19 cellular contexts compared by ENCODE assay signal in genomic region chr12:64252708-64253107, GRCh38. TPM values are rescaled to one million over a fixed set of nuclear protein-coding genes. Genes with fewer than 3 reads are reported as not detected.
DNase-seq lines count a peak whose midpoint lies in the region; ATAC-seq lines count a peak whose summit lies in the region.
"Had no signal": no experiment of that assay in that cellular context is flagged by ENCODE, and none has a peak within 500 bp of the region (broad histone marks: within the 10 kb centered on the region; RNA-seq: fewer than 3 reads in every experiment).

No MANE protein-coding gene starts in this region.

- no peak overlapping the region for H2AK5ac ChIP-seq in mesenchymal stem cell (ENCODE audit: low read length, severe bottlenecking)

- no peak overlapping the region for H2BK120ac ChIP-seq in mesenchymal stem cell (ENCODE audit: low read depth, low read length)

- DNase-seq in Right ventricle myocardium inferior (ENCODE audit: missing footprints) (no peak), cardiac septum (ENCODE audit: low spot score) (no peak), epidermal melanocyte (ENCODE audit: insufficient read length, low spot score) (peak; percentile 24), mesenchymal stem cell (no peak), SW480 (ENCODE audit: low spot score) (no peak), NCI-H1930 (lab: John Stamatoyannopoulos, UW) (no peak)
- no peak for DNase-seq in activated CD4-positive, alpha-beta T cell treated with anti-CD3 and anti-CD28 coated beads, Interleukin-2, amount 50 U/mL, for 4 hours
- DNase-seq: ACHN; activated CD4-positive, alpha-beta T cell treated with anti-CD3 and anti-CD28 coated beads for 1 hour; DND-41; foreskin keratinocyte; left colon; NCI-H1436 treated with DMSO at 0.1 percent for 48 hours; NCI-H82; pancreas; stimulated activated CD4-positive, alpha-beta T cell treated with anti-CD3 and anti-CD28 coated beads, Interleukin-4, amount 100 ng/mL, for 24 hours had no signal

- H4K91ac ChIP-seq in mesenchymal stem cell (ENCODE audit: low read length): no peak overlapping the region

- peak overlapping the region; percentile 74 for H3K9ac ChIP-seq in mesenchymal stem cell (ENCODE audit: low read length)

- no peak overlapping the region for H2AFZ ChIP-seq in mesenchymal stem cell (ENCODE audit: low read depth, low read length)

- no peak overlapping the region for H3K4ac ChIP-seq in mesenchymal stem cell (ENCODE audit: low read depth in 1 of 2, low read length in 2 of 2)

- H3K4me3 ChIP-seq in mesenchymal stem cell (ENCODE audit: insufficient read depth in 1 of 2, low read depth in 1 of 2, low read length in 2 of 2): no peak overlapping the region
- H3K4me3 ChIP-seq: cardiac muscle cell, pancreas had no signal

- H4K8ac ChIP-seq in mesenchymal stem cell (ENCODE audit: low read length): no peak overlapping the region

- H3K14ac ChIP-seq in mesenchymal stem cell (ENCODE audit: low read length in 2 of 2): no peak overlapping the region

- H3K23ac ChIP-seq in mesenchymal stem cell (ENCODE audit: low read length in 2 of 2): no peak overlapping the region

- peak; percentile 87 for ATAC-seq in Right ventricle myocardium inferior
- no peak for ATAC-seq in GM21723 (IDR thresholded peaks at IDR 0.05; ENCODE audit: unreplicated experiment)
- ATAC-seq: foreskin keratinocyte, left colon had no signal

- H2BK12ac ChIP-seq in mesenchymal stem cell (ENCODE audit: low read length in 2 of 2): no peak overlapping the region

- H3K18ac ChIP-seq in mesenchymal stem cell (ENCODE audit: low read depth in 1 of 2, low read length in 2 of 2): no peak overlapping the region

- no peak overlapping the region for H3K4me2 ChIP-seq in mesenchymal stem cell (ENCODE audit: low read length, poor library complexity, severe bottlenecking)

- H3K4me1 ChIP-seq in mesenchymal stem cell (ENCODE audit: control insufficient read depth, insufficient read depth, low read depth, low read length): no peaks in the 10 kb centered on the region
- H3K4me1 ChIP-seq: foreskin keratinocyte, pancreas had no signal

- no peak overlapping the region for H2BK5ac ChIP-seq in mesenchymal stem cell (ENCODE audit: low read depth, low read length, poor library complexity, severe bottlenecking)

- H3K27me3 ChIP-seq in mesenchymal stem cell (ENCODE audit: control insufficient read depth in 1 of 2, insufficient read depth in 1 of 2, low read length in 2 of 2): no peaks in the 10 kb centered on the region
- H3K27me3 ChIP-seq: cardiac muscle cell, foreskin keratinocyte, pancreas had no signal

- H3K36me3 ChIP-seq in mesenchymal stem cell (ENCODE audit: control insufficient read depth in 1 of 2, insufficient read depth in 2 of 2, low read depth in 1 of 2, low read length in 2 of 2): no peaks in the 10 kb centered on the region
- H3K36me3 ChIP-seq: cardiac muscle cell, pancreas had no signal

- H3K27ac ChIP-seq in mesenchymal stem cell (ENCODE audit: low read length, poor library complexity, severe bottlenecking): no peak overlapping the region
- H3K27ac ChIP-seq: cardiac muscle cell, foreskin keratinocyte, HL-60, pancreas had no signal

- intact Hi-C loops in Right ventricle myocardium inferior (cut with DNase I) (no loop called here), cardiac septum (cut with DNase I) (no loop called here)

- no peaks in the 10 kb centered on the region for H3K9me3 ChIP-seq in mesenchymal stem cell (ENCODE audit: control insufficient read depth, low read length)
- H3K9me3 ChIP-seq: pancreas had no signal

- H2BK15ac ChIP-seq in mesenchymal stem cell (ENCODE audit: low read depth, poor library complexity, severe bottlenecking): no peak overlapping the region

- H3K79me1 ChIP-seq in mesenchymal stem cell (replicated peaks; ENCODE audit: low read length, poor library complexity, severe bottlenecking): no peaks in the 10 kb centered on the region

- WGBS in mesenchymal stem cell: 82% methylated on average over 3 of the region's 3 CpGs

RNA-seq across cellular contexts. Expression of gene KICS2, which starts 30.6 kb away (rescaled TPM):
- total RNA-seq in Right ventricle myocardium inferior: 3.8 TPM
- total RNA-seq in cardiac septum: 5.4 TPM
- 1.7 TPM for polyA plus RNA-seq in mesenchymal stem cell (2013, experiment 1 of 2)
- 1.8 TPM for polyA plus RNA-seq in mesenchymal stem cell (2013, experiment 2 of 2)
